12 cellular contexts compared by ENCODE assay signal in genomic region chr17:69503711-69504110, GRCh38.
DNase-seq lines count a peak whose midpoint lies in the region; ATAC-seq, FAIRE-seq and TF ChIP-seq lines count a peak whose summit lies in the region.
"Had no signal": no experiment of that assay in that cellular context is flagged by ENCODE, and none has a peak within 500 bp of the region (broad histone marks: within the 10 kb centered on the region; RNA-seq: fewer than 3 reads in every experiment).

No MANE protein-coding gene starts in this region.

- TF ChIP-seq CTCF in osteoblast (IDR thresholded peaks at IDR 0.05; ENCODE audit: extremely low read depth, low read depth, low read length) (no peak), D721Med (IDR thresholded peaks at IDR 0.05; ENCODE audit: insufficient read depth, missing control alignments) (no peak)

- H3K4me1 ChIP-seq in adipocyte (ENCODE audit: control insufficient read depth, insufficient read depth, low read length), result peaks cover 37% of the 10 kb centered on the region
- H3K4me1 ChIP-seq in osteoblast (ENCODE audit: insufficient read depth, low read length), result peaks cover 14% of the 10 kb centered on the region

- H3K36me3 ChIP-seq in adipocyte (ENCODE audit: control insufficient read depth, insufficient read depth, low read length, severe bottlenecking), result peaks cover 4% of the 10 kb centered on the region
- no peaks in the 10 kb centered on the region for H3K36me3 ChIP-seq in osteoblast (ENCODE audit: insufficient read depth, low read length)

- H3K9me3 Mint-ChIP-seq in activated naive CD4-positive, alpha-beta T cell treated with anti-CD3 and anti-CD28 coated beads, Interleukin-2, amount 50 U/mL, for 72 hours, result no peaks in the 10 kb centered on the region
- H3K9me3 Mint-ChIP-seq in natural killer cell treated with Interleukin-12 subunit alpha and Interleukin-12 subunit beta and Interleukin-15 and Interleukin-18, amount 100 ng/mL, for 72 hours, result no peaks in the 10 kb centered on the region
- H3K9me3 Mint-ChIP-seq: activated naive CD8-positive, alpha-beta T cell treated with anti-CD3 and anti-CD28 coated beads for 36 hours had no signal

- no peaks in the 10 kb centered on the region for H3K79me2 ChIP-seq in osteoblast (ENCODE audit: insufficient read depth, low read length)

- H3K27ac Mint-ChIP-seq in activated naive CD4-positive, alpha-beta T cell treated with anti-CD3 and anti-CD28 coated beads, Interleukin-2, amount 50 U/mL, for 72 hours, result peak overlapping the region in 1 of 2 donors; percentile 25
- no peak overlapping the region for H3K27ac Mint-ChIP-seq in natural killer cell treated with Interleukin-12 subunit alpha and Interleukin-12 subunit beta and Interleukin-15 and Interleukin-18, amount 100 ng/mL, for 72 hours
- H3K27ac Mint-ChIP-seq: activated naive CD8-positive, alpha-beta T cell treated with anti-CD3 and anti-CD28 coated beads for 36 hours had no signal

- no peak overlapping the region for H3K4me2 ChIP-seq in osteoblast (ENCODE audit: insufficient read depth, low read length)

- no peak overlapping the region for H3K9ac ChIP-seq in adipocyte (ENCODE audit: low read length)

- no peak overlapping the region for H2AFZ ChIP-seq in osteoblast (ENCODE audit: low read length)

- H3K4me3 ChIP-seq in adipocyte (ENCODE audit: low read length) (peak overlapping the region; percentile 80), osteoblast (ENCODE audit: insufficient read depth, low read length) (no peak overlapping the region)

- H4K20me1 ChIP-seq in osteoblast (ENCODE audit: insufficient read depth, low read length), result no peaks in the 10 kb centered on the region

- no peak for DNase-seq in adipocyte (ENCODE audit: low read depth)
- no peak for DNase-seq in osteoblast (ENCODE audit: insufficient read length, low spot score, missing footprints)
- DNase-seq in activated naive CD4-positive, alpha-beta T cell treated with anti-CD3 and anti-CD28 coated beads, Interleukin-2, amount 50 U/mL, for 72 hours (ENCODE audit: low spot score in 2 of 2), result no peak
- DNase-seq in D721Med (ENCODE audit: insufficient read length, low spot score), result no peak
- no peak for DNase-seq in natural killer cell treated with Interleukin-12 subunit alpha and Interleukin-12 subunit beta and Interleukin-15 and Interleukin-18, amount 100 ng/mL, for 72 hours (ENCODE audit: low spot score)
- DNase-seq: activated naive CD8-positive, alpha-beta T cell treated with anti-CD3 and anti-CD28 coated beads for 36 hours; DMS53; NCI-H2227 treated with DMSO at 0.1 percent for 48 hours; spleen had no signal

- peaks cover 0 to 5% of the 10 kb centered on the region in 2 donors for H3K36me3 Mint-ChIP-seq in activated naive CD4-positive, alpha-beta T cell treated with anti-CD3 and anti-CD28 coated beads, Interleukin-2, amount 50 U/mL, for 72 hours
- H3K36me3 Mint-ChIP-seq in natural killer cell treated with Interleukin-12 subunit alpha and Interleukin-12 subunit beta and Interleukin-15 and Interleukin-18, amount 100 ng/mL, for 72 hours, result no peaks in the 10 kb centered on the region

- peaks cover 7% of the 10 kb centered on the region in 2 donors for H3K4me1 Mint-ChIP-seq in natural killer cell treated with Interleukin-12 subunit alpha and Interleukin-12 subunit beta and Interleukin-15 and Interleukin-18, amount 100 ng/mL, for 72 hours (ENCODE audit: low read depth in 2 of 2)

- H3K27ac ChIP-seq in osteoblast (ENCODE audit: low read depth, low read length), result no peak overlapping the region

- ATAC-seq in GM18505 (IDR thresholded peaks at IDR 0.05; ENCODE audit: unreplicated experiment) (peak; percentile 89), GM21423 (IDR thresholded peaks at IDR 0.05; ENCODE audit: unreplicated experiment) (peak; percentile 85), HG03103 (IDR thresholded peaks at IDR 0.05; ENCODE audit: low read depth, unreplicated experiment) (peak; percentile 76)
- no peak for ATAC-seq in activated naive CD4-positive, alpha-beta T cell treated with anti-CD3 and anti-CD28 coated beads, Interleukin-2, amount 50 U/mL, for 72 hours
- ATAC-seq in natural killer cell treated with Interleukin-12 subunit alpha and Interleukin-12 subunit beta and Interleukin-15 and Interleukin-18, amount 100 ng/mL, for 72 hours, result no peak

- no peaks in the 10 kb centered on the region for H3K9me3 ChIP-seq in adipocyte (ENCODE audit: control insufficient read depth, low read length)
- H3K9me3 ChIP-seq in osteoblast (ENCODE audit: low read depth, low read length), result no peaks in the 10 kb centered on the region
- H3K9me3 ChIP-seq: spleen had no signal

- no peak for FAIRE-seq in D721Med (lab: Jason Lieb, UNC)

- H3K4me3 Mint-ChIP-seq in natural killer cell treated with Interleukin-12 subunit alpha and Interleukin-12 subunit beta and Interleukin-15 and Interleukin-18, amount 100 ng/mL, for 72 hours, result no peak overlapping the region
- H3K4me3 Mint-ChIP-seq: activated naive CD8-positive, alpha-beta T cell treated with anti-CD3 and anti-CD28 coated beads for 36 hours had no signal

- H3K27me3 Mint-ChIP-seq in natural killer cell treated with Interleukin-12 subunit alpha and Interleukin-12 subunit beta and Interleukin-15 and Interleukin-18, amount 100 ng/mL, for 72 hours, result no peaks in the 10 kb centered on the region
- H3K27me3 Mint-ChIP-seq: activated naive CD8-positive, alpha-beta T cell treated with anti-CD3 and anti-CD28 coated beads for 36 hours had no signal

- H3K27me3 ChIP-seq in adipocyte (replicated peaks; ENCODE audit: control insufficient read depth, insufficient read depth, low read length) (no peaks in the 10 kb centered on the region), osteoblast (ENCODE audit: insufficient read depth, low read length) (no peaks in the 10 kb centered on the region)
- H3K27me3 ChIP-seq: spleen had no signal

- no peak for TF ChIP-seq POLR2A in GM18505 (IDR thresholded peaks at IDR 0.05; ENCODE audit: borderline replicate concordance, extremely low read depth, insufficient read depth, insufficient read length)

Comparison
In these comparisons a context has a peak if more than half of its experiments do, and no peak if none do; other contexts are left out.
1. ATAC-seq: peak in GM18505 (single experiment), GM21423 (single experiment) and HG03103 (single experiment); none in activated naive CD4-positive, alpha-beta T cell treated with anti-CD3 and anti-CD28 coated beads, Interleukin-2, amount 50 U/mL, for 72 hours (0 of 2) and natural killer cell treated with Interleukin-12 subunit alpha and Interleukin-12 subunit beta and Interleukin-15 and Interleukin-18, amount 100 ng/mL, for 72 hours (0 of 2).